In the genomic region with DNA sequence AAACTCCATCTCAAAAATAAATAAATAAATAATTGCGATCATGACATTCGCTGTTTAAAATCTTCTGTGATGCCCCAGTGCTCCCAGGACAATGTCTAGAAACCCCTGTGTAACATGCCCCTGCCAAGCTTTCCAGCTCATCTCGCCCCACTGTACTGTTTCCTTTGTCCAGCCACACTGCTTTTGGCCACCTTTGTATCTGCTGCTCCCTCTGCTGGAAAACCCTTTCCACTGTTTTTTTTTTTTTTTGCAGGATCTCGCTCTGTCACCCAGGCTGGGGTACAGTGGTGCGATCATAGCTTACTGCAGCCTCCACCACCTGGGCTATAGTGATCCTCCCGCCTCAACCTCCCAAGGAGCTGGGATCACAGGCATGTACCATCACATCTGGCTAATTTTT, we compare ENCODE assay signal across 8 cellular contexts. TPM values are rescaled to one million over a fixed set of nuclear protein-coding genes. Genes with fewer than 3 reads are reported as not detected.
DNase-seq lines count a peak whose midpoint lies in the region; ATAC-seq, FAIRE-seq and TF ChIP-seq lines count a peak whose summit lies in the region.
"Had no signal": no experiment of that assay in that cellular context is flagged by ENCODE, and none has a peak within 500 bp of the region (broad histone marks: within the 10 kb centered on the region; RNA-seq: fewer than 3 reads in every experiment).

No MANE protein-coding gene starts in this region.

- peaks cover 40% of the 10 kb centered on the region for H3K36me3 Mint-ChIP-seq in neural crest cell (ENCODE audit: low read depth)
- peaks cover 0 to 10% of the 10 kb centered on the region in 2 donors for H3K36me3 Mint-ChIP-seq in stimulated activated naive B cell treated with anti-CD40 and anti-IgM and Interleukin-4, amounts not matched to agents 10 μg/mL and 1 μg/mL and 100 μg/mL, for 72 hours

- H3K4me2 ChIP-seq in GM12878 (ENCODE audit: control insufficient read depth, insufficient read depth), result no peak overlapping the region

- H3K9me3 Mint-ChIP-seq in neural crest cell, result peaks cover 6% of the 10 kb centered on the region
- H3K9me3 Mint-ChIP-seq in stimulated activated naive B cell treated with anti-CD40 and anti-IgM and Interleukin-4, amounts not matched to agents 10 μg/mL and 1 μg/mL and 100 μg/mL, for 72 hours, result peaks cover 2 to 10% of the 10 kb centered on the region in 2 donors

- H3K36me3 ChIP-seq in GM12878 (ENCODE audit: control insufficient read depth in 2 of 2, insufficient read depth in 2 of 2, low read length in 1 of 2), result no peaks in the 10 kb centered on the region

- H3K27ac ChIP-seq in GM12878 (ENCODE audit: control insufficient read depth, insufficient read depth), result no peak overlapping the region
- H3K27ac ChIP-seq: SK-N-MC had no signal

- H3K4me3 ChIP-seq in GM12878, result no peak overlapping the region
- H3K4me3 ChIP-seq: SK-N-MC had no signal

- in situ Hi-C loops in GM12878 (cut with MboI), result no loop called here

- no peaks in the 10 kb centered on the region for H4K20me1 ChIP-seq in GM12878 (ENCODE audit: control insufficient read depth, insufficient read depth)

- SMC1A ChIA-PET in GM12878 (lab: Charles Lee; ENCODE audit: uncharacterized antibody, unreplicated experiment), result interaction anchor here (0.6 to 1.1 kb wide), 2 partner anchors 107 to 125 kb away, joined by 3 to 4 read pairs; no protein-coding TSS in a partner anchor

- peak overlapping the region; percentile 6 for H3K4me3 Mint-ChIP-seq in neural crest cell
- no peak overlapping the region for H3K4me3 Mint-ChIP-seq in stimulated activated naive B cell treated with anti-CD40 and anti-IgM and Interleukin-4, amounts not matched to agents 10 μg/mL and 1 μg/mL and 100 μg/mL, for 72 hours

- peaks cover 9% of the 10 kb centered on the region for H3K4me1 ChIP-seq in GM12878 (ENCODE audit: control insufficient read depth, insufficient read depth, low read length)

- no peak; the same call in 2 of the 3 replicates for ATAC-seq in GM12878
- ATAC-seq in stimulated activated naive B cell treated with anti-CD40 and anti-IgM and Interleukin-4, amounts not matched to agents 10 μg/mL and 1 μg/mL and 100 μg/mL, for 72 hours (replicated peaks), result no peak
- ATAC-seq: activated naive CD4-positive, alpha-beta T cell treated with anti-CD3 and anti-CD28 coated beads, Interleukin-2, amount 50 U/mL, for 72 hours had no signal

- 52% methylated on average over 6 of the region's 6 CpGs for WGBS in GM12878 (ENCODE audit: insufficient coverage, insufficient replicate concordance, low lambda C conversion rate, missing lambda C conversion rate)

- CTCF ChIA-PET in GM12878 (lab: Yijun Ruan, JAX), result interaction anchor here (1.5 kb wide), 1 partner anchor 216 kb away, joined by 4 read pairs; no protein-coding TSS in a partner anchor

- no peak overlapping the region for H3K27ac Mint-ChIP-seq in neural crest cell (ENCODE audit: unreplicated experiment)
- H3K27ac Mint-ChIP-seq in stimulated activated naive B cell treated with anti-CD40 and anti-IgM and Interleukin-4, amounts not matched to agents 10 μg/mL and 1 μg/mL and 100 μg/mL, for 72 hours, result no peak overlapping the region

- no peaks in the 10 kb centered on the region for H3K27me3 Mint-ChIP-seq in neural crest cell (ENCODE audit: low read depth)
- peaks cover 7 to 9% of the 10 kb centered on the region in 2 donors for H3K27me3 Mint-ChIP-seq in stimulated activated naive B cell treated with anti-CD40 and anti-IgM and Interleukin-4, amounts not matched to agents 10 μg/mL and 1 μg/mL and 100 μg/mL, for 72 hours

- no peak overlapping the region for H3K9ac ChIP-seq in GM12878 (ENCODE audit: control insufficient read depth, insufficient read depth, low read length)

- no peaks in the 10 kb centered on the region; the same call in 2 of the 3 replicates for H3K9me3 ChIP-seq in GM12878 (replicated peaks; ENCODE audit: control insufficient read depth, insufficient read depth, low read length)

- TF ChIP-seq CTCF in GM12878 (IDR thresholded peaks at IDR 0.05 in 2 of 3, conservative IDR thresholded peaks at IDR 0.05 in 1 of 3; ENCODE audit: control insufficient read depth in 2 of 3, extremely low read depth in 1 of 3, insufficient read depth in 1 of 3, low read depth in 3 of 3, low read length in 3 of 3) (0 out of 6 replicates have a peak, but pooled peaks of 2 of the 3 experiments have one; percentile 2 to 7), neural crest cell (conservative IDR thresholded peaks at IDR 0.05) (peak; percentile 53)

- H3K4me1 Mint-ChIP-seq in neural crest cell, result peaks cover 15% of the 10 kb centered on the region
- H3K4me1 Mint-ChIP-seq in stimulated activated naive B cell treated with anti-CD40 and anti-IgM and Interleukin-4, amounts not matched to agents 10 μg/mL and 1 μg/mL and 100 μg/mL, for 72 hours, result peaks cover 13 to 14% of the 10 kb centered on the region in 2 donors

- RAD21 ChIA-PET in GM12878 (lab: Charles Lee; ENCODE audit: unreplicated experiment), result interaction anchor here (0.6 kb wide), 1 partner anchor 1430 kb away, joined by 3 read pairs; a partner anchor contains a TSS

- TF ChIP-seq EP300 in GM12878 (IDR thresholded peaks at IDR 0.05; ENCODE audit: borderline replicate concordance in 1 of 2, control insufficient read depth in 1 of 2, low read depth in 2 of 2, low read length in 2 of 2), result no peak

- no peak for FAIRE-seq in GM12878 (lab: Jason Lieb, UNC)

- POLR2A ChIA-PET in GM12878 (lab: Charles Lee), result interaction anchor here (0.6 to 0.7 kb wide), 4 partner anchors 13 to 1938 kb away, joined by 3 to 4 read pairs (median 3); no protein-coding TSS in a partner anchor

- no peaks in the 10 kb centered on the region for H3K79me2 ChIP-seq in GM12878 (ENCODE audit: control insufficient read depth, insufficient read depth, low read length)

- no peak for TF ChIP-seq POLR2A in GM12878 (IDR thresholded peaks at IDR 0.05; ENCODE audit: low read depth, low read length)

- intact Hi-C loops in GM12878 (cut with micrococcal nuclease; ENCODE audit: unreplicated experiment), result no loop called here

- no peak overlapping the region for H2AFZ ChIP-seq in GM12878 (ENCODE audit: control insufficient read depth, low read depth, low read length)

- no peaks in the 10 kb centered on the region for H3K27me3 ChIP-seq in GM12878 (replicated peaks in 1 of 2; ENCODE audit: control insufficient read depth in 2 of 2, insufficient read depth in 2 of 2, low read length in 1 of 2)

- no TSS peak for BruUV-seq in GM12878 (replicated peaks; lab: Mats Ljungman, UMichigan)

- TF ChIP-seq RAD21 in GM12878 (IDR thresholded peaks at IDR 0.05; ENCODE audit: insufficient read depth, low read depth, low read length), result no peak

- DNase-seq in DMS53 (lab: John Stamatoyannopoulos, UW) (peak; percentile 57), DMS53 treated with DMSO at 0.1 percent for 48 hours (lab: John Stamatoyannopoulos, UW; ENCODE audit: unreplicated experiment) (no peak), GM12878 (ENCODE audit: low read depth, low spot score) (no peak), neural crest cell (ENCODE audit: low read depth, low spot score) (no peak), HCEC 1CT (no peak)
- DNase-seq in stimulated activated naive B cell treated with anti-CD40 and anti-IgM and Interleukin-4, amounts not matched to agents 10 μg/mL and 1 μg/mL and 100 μg/mL, for 72 hours, result no peak

RNA-seq across cellular contexts. Expression of a gene that starts 7.5 kb away (rescaled TPM):
- total RNA-seq in GM12878 (2013; cell fraction: nucleolus; rRNA removed), result 14.1 and 16.0 TPM in 2 replicates
- 19.3 and 21.6 TPM in 2 replicates for total RNA-seq in GM12878 (2014; rRNA removed)
- 9.4 and 10.5 TPM in 2 replicates for total RNA-seq in GM12878 (2014; rRNA removed; fragmentation: Illumina TruSeq; extraction: Trizol)
- total RNA-seq in GM12878 (2021), result 10.6 and 15.3 TPM in 2 replicates
- polyA plus RNA-seq in GM12878 (2011; ENCODE audit: low read depth), result 2.4 TPM
- 3.3 and 7.4 TPM in 2 replicates for polyA plus RNA-seq in GM12878 (2011; rRNA removed)
- polyA plus RNA-seq in GM12878 (2011; cell fraction: cytosol; rRNA removed), result 9.3 and 9.6 TPM in 2 replicates
- polyA plus RNA-seq in GM12878 (2011; cell fraction: nucleus; rRNA removed), result 12.1 and 12.8 TPM in 2 replicates
- polyA plus RNA-seq in GM12878 (2012), result 3.6 and 5.5 TPM in 2 replicates
- 6.5 and 10.5 TPM in 2 replicates for polyA plus RNA-seq in GM12878 (2014; fragmentation: Illumina TruSeq; extraction: Trizol)
- polyA plus RNA-seq in GM12878 (2014; fragmentation: Nextera tagmentation; extraction: Ambion mirVana), result 1 to 10 TPM; 6.5 to 6.7 TPM
- 10.9 and 14.4 TPM in 2 replicates for polyA plus RNA-seq in GM12878 (2014; rRNA removed)
- 1 to 10 TPM; 8.8 to 10.0 TPM for polyA plus RNA-seq in GM12878 (2016; fragmentation: Nextera tagmentation; extraction: Ambion mirVana)
- polyA minus RNA-seq in GM12878 (2011; rRNA and poly(A)+ RNA removed), result 9.3 and 13.3 TPM in 2 replicates
- 3.9 and 4.0 TPM in 2 replicates for polyA minus RNA-seq in GM12878 (2011; cell fraction: cytosol; rRNA and poly(A)+ RNA removed)
- 3.3 and 8.8 TPM in 2 replicates for polyA minus RNA-seq in GM12878 (2011; cell fraction: nucleus; rRNA and poly(A)+ RNA removed)
- total RNA-seq in neural crest cell, result 31.4 and 33.6 TPM in 2 replicates

RNA-seq across cellular contexts. Expression of a gene that starts 22.8 kb away (rescaled TPM):
- not detected in 2 replicates for total RNA-seq in GM12878 (2013; cell fraction: nucleolus; rRNA removed)
- total RNA-seq in GM12878 (2014; rRNA removed) (0.05 and 0.11 TPM in 2 replicates), GM12878 (2014; rRNA removed; fragmentation: Illumina TruSeq; extraction: Trizol) (0.09 TPM in 1 of 2 replicates, not detected in the other), GM12878 (2021) (0.11 TPM in 1 of 2 replicates, not detected in the other), neural crest cell (74.4 and 78.5 TPM in 2 replicates)
- polyA plus RNA-seq in GM12878 (2011; ENCODE audit: low read depth), result not detected
- polyA plus RNA-seq in GM12878 (2011; rRNA removed) (not detected in 2 replicates), GM12878 (2014; fragmentation: Illumina TruSeq; extraction: Trizol) (0.04 TPM in 1 of 2 replicates, not detected in the other), GM12878 (2014; fragmentation: Nextera tagmentation; extraction: Ambion mirVana) (not detected), GM12878 (2014; rRNA removed) (0.06 TPM in 1 of 2 replicates, not detected in the other), GM12878 (2016; fragmentation: Nextera tagmentation; extraction: Ambion mirVana) (under 1 TPM; 0.08 to 0.12 TPM)
- 0.07 TPM in 1 of 2 replicates, not detected in the other for polyA plus RNA-seq in GM12878 (2011; cell fraction: cytosol; rRNA removed)
- polyA plus RNA-seq in GM12878 (2011; cell fraction: nucleus; rRNA removed), result 0.06 TPM in 2 replicates
- polyA plus RNA-seq in GM12878 (2012), result 0.18 and 0.20 TPM in 2 replicates
- 0.10 TPM in 1 of 2 replicates, not detected in the other for polyA minus RNA-seq in GM12878 (2011; rRNA and poly(A)+ RNA removed)
- polyA minus RNA-seq in GM12878 (2011; cell fraction: cytosol; rRNA and poly(A)+ RNA removed), result not detected in 2 replicates
- polyA minus RNA-seq in GM12878 (2011; cell fraction: nucleus; rRNA and poly(A)+ RNA removed), result not detected in 2 replicates

RNA-seq across cellular contexts. Expression of a gene that starts 43.1 kb away (rescaled TPM):
- 4.3 and 5.2 TPM in 2 replicates for total RNA-seq in GM12878 (2013; cell fraction: nucleolus; rRNA removed)
- 49.8 and 56.1 TPM in 2 replicates for total RNA-seq in GM12878 (2014; rRNA removed)
- 13.8 and 17.5 TPM in 2 replicates for total RNA-seq in GM12878 (2014; rRNA removed; fragmentation: Illumina TruSeq; extraction: Trizol)
- 47.6 and 48.5 TPM in 2 replicates for total RNA-seq in GM12878 (2021)
- 4.1 TPM for polyA plus RNA-seq in GM12878 (2011; ENCODE audit: low read depth)
- 8.8 and 13.9 TPM in 2 replicates for polyA plus RNA-seq in GM12878 (2011; rRNA removed)
- polyA plus RNA-seq in GM12878 (2011; cell fraction: cytosol; rRNA removed), result 17.0 and 29.4 TPM in 2 replicates
- polyA plus RNA-seq in GM12878 (2011; cell fraction: nucleus; rRNA removed), result 12.4 and 19.1 TPM in 2 replicates
- 17.8 and 26.2 TPM in 2 replicates for polyA plus RNA-seq in GM12878 (2012)
- polyA plus RNA-seq in GM12878 (2014; fragmentation: Illumina TruSeq; extraction: Trizol), result 3.2 and 10.6 TPM in 2 replicates
- under 1 TPM; 0.27 to 0.38 TPM for polyA plus RNA-seq in GM12878 (2014; fragmentation: Nextera tagmentation; extraction: Ambion mirVana)
- polyA plus RNA-seq in GM12878 (2014; rRNA removed), result 57.8 and 62.8 TPM in 2 replicates
- polyA plus RNA-seq in GM12878 (2016; fragmentation: Nextera tagmentation; extraction: Ambion mirVana), result 10 to 100 TPM; 23.3 to 24.9 TPM
- 1.8 and 4.9 TPM in 2 replicates for polyA minus RNA-seq in GM12878 (2011; rRNA and poly(A)+ RNA removed)
- 5.3 and 7.1 TPM in 2 replicates for polyA minus RNA-seq in GM12878 (2011; cell fraction: cytosol; rRNA and poly(A)+ RNA removed)
- 3.7 and 6.2 TPM in 2 replicates for polyA minus RNA-seq in GM12878 (2011; cell fraction: nucleus; rRNA and poly(A)+ RNA removed)
- 114 and 117 TPM in 2 replicates for total RNA-seq in neural crest cell

RNA-seq across cellular contexts. Expression of a gene that starts 50.6 kb away (rescaled TPM):
- total RNA-seq in GM12878 (2013; cell fraction: nucleolus; rRNA removed), result 0.83 and 1.2 TPM in 2 replicates
- total RNA-seq in GM12878 (2014; rRNA removed), result 0.06 and 0.11 TPM in 2 replicates
- total RNA-seq in GM12878 (2014; rRNA removed; fragmentation: Illumina TruSeq; extraction: Trizol), result 0.18 TPM in 2 replicates
- total RNA-seq in GM12878 (2021), result 0.08 and 0.19 TPM in 2 replicates
- polyA plus RNA-seq in GM12878 (2011; ENCODE audit: low read depth), result not detected
- polyA plus RNA-seq in GM12878 (2011; rRNA removed), result 0.11 TPM in 1 of 2 replicates, not detected in the other
- polyA plus RNA-seq in GM12878 (2011; cell fraction: cytosol; rRNA removed), result 0.07 and 0.10 TPM in 2 replicates
- 0.25 and 0.33 TPM in 2 replicates for polyA plus RNA-seq in GM12878 (2011; cell fraction: nucleus; rRNA removed)
- polyA plus RNA-seq in GM12878 (2012), result 0.21 and 0.31 TPM in 2 replicates
- 0.16 and 0.31 TPM in 2 replicates for polyA plus RNA-seq in GM12878 (2014; fragmentation: Illumina TruSeq; extraction: Trizol)
- not detected for polyA plus RNA-seq in GM12878 (2014; fragmentation: Nextera tagmentation; extraction: Ambion mirVana)
- polyA plus RNA-seq in GM12878 (2014; rRNA removed), result 0.32 and 0.43 TPM in 2 replicates
- polyA plus RNA-seq in GM12878 (2016; fragmentation: Nextera tagmentation; extraction: Ambion mirVana), result under 1 TPM; 0.37 to 0.38 TPM
- polyA minus RNA-seq in GM12878 (2011; rRNA and poly(A)+ RNA removed), result 0.05 TPM in 1 of 2 replicates, not detected in the other
- not detected in 2 replicates for polyA minus RNA-seq in GM12878 (2011; cell fraction: cytosol; rRNA and poly(A)+ RNA removed)
- 0.12 and 0.29 TPM in 2 replicates for polyA minus RNA-seq in GM12878 (2011; cell fraction: nucleus; rRNA and poly(A)+ RNA removed)
- total RNA-seq in neural crest cell, result 0.41 and 0.51 TPM in 2 replicates

RNA-seq across cellular contexts. Expression of a gene that starts 53.4 kb away (rescaled TPM):
- not detected in 2 replicates for total RNA-seq in GM12878 (2013; cell fraction: nucleolus; rRNA removed)
- total RNA-seq in GM12878 (2014; rRNA removed) (not detected in 2 replicates), GM12878 (2014; rRNA removed; fragmentation: Illumina TruSeq; extraction: Trizol) (not detected in 2 replicates), GM12878 (2021) (not detected in 2 replicates), neural crest cell (not detected in 2 replicates)
- not detected for polyA plus RNA-seq in GM12878 (2011; ENCODE audit: low read depth)
- polyA plus RNA-seq in GM12878 (2011; rRNA removed) (not detected in 2 replicates), GM12878 (2014; fragmentation: Illumina TruSeq; extraction: Trizol) (not detected in 2 replicates), GM12878 (2014; fragmentation: Nextera tagmentation; extraction: Ambion mirVana) (under 1 TPM in 1 of 2 experiments, not detected in 1; 0.04 TPM), GM12878 (2014; rRNA removed) (not detected in 2 replicates), GM12878 (2016; fragmentation: Nextera tagmentation; extraction: Ambion mirVana) (not detected)
- not detected in 2 replicates for polyA plus RNA-seq in GM12878 (2011; cell fraction: cytosol; rRNA removed)
- polyA plus RNA-seq in GM12878 (2011; cell fraction: nucleus; rRNA removed), result not detected in 2 replicates
- polyA plus RNA-seq in GM12878 (2012), result not detected in 2 replicates
- not detected in 2 replicates for polyA minus RNA-seq in GM12878 (2011; rRNA and poly(A)+ RNA removed)
- polyA minus RNA-seq in GM12878 (2011; cell fraction: cytosol; rRNA and poly(A)+ RNA removed), result not detected in 2 replicates
- polyA minus RNA-seq in GM12878 (2011; cell fraction: nucleus; rRNA and poly(A)+ RNA removed), result not detected in 2 replicates
- total RNA-seq: activated naive CD4-positive, alpha-beta T cell treated with anti-CD3 and anti-CD28 coated beads, Interleukin-2, amount 50 U/mL, for 72 hours had no signal

Comparison
In these comparisons a context has a peak if more than half of its experiments do, and no peak if none do; other contexts are left out.
1. RNA of a gene that starts 22.8 kb away (total RNA-seq): 74.4 to 78.5 TPM in neural crest cell; 0.05 to 0.11 TPM in GM12878; every median in the first group is over 10 times any median in the second.